In the genomic region with DNA sequence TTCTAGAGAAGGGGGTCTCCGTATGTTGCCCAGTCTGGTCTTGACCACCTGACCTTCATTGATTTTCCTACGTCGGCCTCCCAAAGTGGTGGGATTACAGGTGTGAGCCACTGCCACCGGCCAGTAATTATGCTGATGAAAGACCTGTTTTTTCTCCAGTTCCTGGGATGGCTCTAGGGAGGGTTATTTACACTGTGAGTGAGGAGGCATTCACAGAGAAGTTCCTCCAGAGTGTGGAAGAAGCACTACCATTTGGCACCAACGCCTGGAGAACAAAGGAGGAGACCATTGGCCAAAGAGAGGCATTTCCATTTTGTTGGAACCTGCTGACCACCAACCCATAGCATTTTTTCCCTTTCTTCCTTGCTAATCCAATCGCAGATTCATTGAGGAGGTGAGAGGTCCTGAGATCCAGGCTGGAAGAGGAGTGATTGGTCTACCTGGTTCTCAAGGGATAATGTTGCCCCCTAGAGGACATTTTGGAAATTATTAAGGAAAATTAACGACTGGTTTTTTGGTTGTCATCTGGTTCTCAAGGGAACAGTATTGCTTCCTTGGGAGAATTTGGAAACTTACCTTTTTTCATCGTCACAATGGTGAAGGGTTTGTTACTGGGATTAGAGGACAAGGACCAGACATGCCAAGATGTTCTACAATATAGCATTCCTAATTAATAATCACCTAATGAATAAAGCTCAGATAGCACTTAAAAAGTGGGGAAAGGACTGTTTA, we compare ENCODE assay signal across 8 cellular contexts. TPM values are rescaled to one million over a fixed set of nuclear protein-coding genes. Genes with fewer than 3 reads are reported as not detected.
DNase-seq lines count a peak whose midpoint lies in the region; ATAC-seq and TF ChIP-seq lines count a peak whose summit lies in the region.

No MANE protein-coding gene starts in this region.

- no peaks in the 10 kb centered on the region for H3K9me3 Mint-ChIP-seq in activated naive CD8-positive, alpha-beta T cell treated with anti-CD3 and anti-CD28 coated beads, Interleukin-2, amount 10 ng/mL, durations not matched to agents 7 days and 5 days
- peaks cover 2% of the 10 kb centered on the region for H3K9me3 Mint-ChIP-seq in activated naive CD8-positive, alpha-beta T cell treated with anti-CD3 and anti-CD28 coated beads for 36 hours

- no peak for DNase-seq in activated naive CD8-positive, alpha-beta T cell treated with anti-CD3 and anti-CD28 coated beads, Interleukin-2, amount 10 ng/mL, durations not matched to agents 7 days and 5 days
- DNase-seq in activated naive CD8-positive, alpha-beta T cell treated with anti-CD3 and anti-CD28 coated beads for 36 hours, result no peak
- DNase-seq in NCI-H1105 treated with DMSO at 0.1 percent for 48 hours (lab: John Stamatoyannopoulos, UW) (peak; percentile 70), SK-MEL-5 (ENCODE audit: low read depth, low spot score) (peak; percentile 84), epithelial cell of proximal tubule (ENCODE audit: low read depth) (no peak), myocyte (ENCODE audit: low read depth) (peak; percentile 80), activated gamma-delta T cell (lab: John Stamatoyannopoulos, UW) (no peak)

- no peak overlapping the region for H3K4me3 Mint-ChIP-seq in activated naive CD8-positive, alpha-beta T cell treated with anti-CD3 and anti-CD28 coated beads, Interleukin-2, amount 10 ng/mL, durations not matched to agents 7 days and 5 days
- H3K4me3 Mint-ChIP-seq in activated naive CD8-positive, alpha-beta T cell treated with anti-CD3 and anti-CD28 coated beads for 36 hours, result no peak overlapping the region

- peaks cover 9% of the 10 kb centered on the region for H3K4me1 Mint-ChIP-seq in activated naive CD8-positive, alpha-beta T cell treated with anti-CD3 and anti-CD28 coated beads, Interleukin-2, amount 10 ng/mL, durations not matched to agents 7 days and 5 days
- peaks cover 6% of the 10 kb centered on the region for H3K4me1 Mint-ChIP-seq in activated naive CD8-positive, alpha-beta T cell treated with anti-CD3 and anti-CD28 coated beads for 36 hours

- no peak overlapping the region for H3K4me3 ChIP-seq in epithelial cell of proximal tubule (ENCODE audit: low read depth, low read length)

- TF ChIP-seq CTCF in epithelial cell of proximal tubule (conservative IDR thresholded peaks at IDR 0.05; ENCODE audit: low read depth, low read length), result peak; percentile 67

- no peak overlapping the region for H3K27ac Mint-ChIP-seq in activated naive CD8-positive, alpha-beta T cell treated with anti-CD3 and anti-CD28 coated beads, Interleukin-2, amount 10 ng/mL, durations not matched to agents 7 days and 5 days
- no peak overlapping the region for H3K27ac Mint-ChIP-seq in activated naive CD8-positive, alpha-beta T cell treated with anti-CD3 and anti-CD28 coated beads for 36 hours

- POLR2A ChIA-PET in activated naive CD8-positive, alpha-beta T cell treated with anti-CD3 and anti-CD28 coated beads, Interleukin-2, amount 10 ng/mL, durations not matched to agents 7 days and 5 days (lab: Charles Lee), result interaction anchor here (0.9 to 3.4 kb wide), 5 partner anchors 11 to 101 kb away, joined by 3 to 19 read pairs (median 9); partner anchors contain the start of gene ZC3H4

- no peaks in the 10 kb centered on the region for H3K36me3 Mint-ChIP-seq in activated naive CD8-positive, alpha-beta T cell treated with anti-CD3 and anti-CD28 coated beads, Interleukin-2, amount 10 ng/mL, durations not matched to agents 7 days and 5 days
- H3K36me3 Mint-ChIP-seq in activated naive CD8-positive, alpha-beta T cell treated with anti-CD3 and anti-CD28 coated beads for 36 hours, result no peaks in the 10 kb centered on the region

- H3K27me3 Mint-ChIP-seq in activated naive CD8-positive, alpha-beta T cell treated with anti-CD3 and anti-CD28 coated beads, Interleukin-2, amount 10 ng/mL, durations not matched to agents 7 days and 5 days, result peaks cover 1% of the 10 kb centered on the region
- no peaks in the 10 kb centered on the region for H3K27me3 Mint-ChIP-seq in activated naive CD8-positive, alpha-beta T cell treated with anti-CD3 and anti-CD28 coated beads for 36 hours

- in situ Hi-C loops in SK-MEL-5 (cut with HindIII; ENCODE audit: low pct_unique_long_range_greater_than_20kb, low sequenced_read_pairs), result no loop called here

- ATAC-seq in activated naive CD8-positive, alpha-beta T cell treated with anti-CD3 and anti-CD28 coated beads, Interleukin-2, amount 10 ng/mL, durations not matched to agents 7 days and 5 days (ENCODE audit: low read depth), result peak; percentile 50
- no peak for ATAC-seq in HG03571 (IDR thresholded peaks at IDR 0.05; ENCODE audit: unreplicated experiment)

RNA-seq across cellular contexts. Expression of gene SAE1, which starts 5.5 kb away (rescaled TPM):
- 100 to 1,000 TPM; 108 to 114 TPM for total RNA-seq in activated naive CD8-positive, alpha-beta T cell treated with anti-CD3 and anti-CD28 coated beads, Interleukin-2, amount 10 ng/mL, durations not matched to agents 7 days and 5 days
- total RNA-seq in activated naive CD8-positive, alpha-beta T cell treated with anti-CD3 and anti-CD28 coated beads for 36 hours, result 100 to 1,000 TPM; 141 to 149 TPM
- total RNA-seq in SK-MEL-5 (2014; rRNA removed; shearing (Covaris generic)), result 135 and 154 TPM in 2 replicates
- 162 and 181 TPM in 2 replicates for polyA plus RNA-seq in SK-MEL-5 (2015; cell fraction: cytosol; rRNA removed)
- 24.9 and 31.4 TPM in 2 replicates for polyA plus RNA-seq in SK-MEL-5 (2015; cell fraction: nucleus; rRNA removed)
- total RNA-seq in epithelial cell of proximal tubule, result 140 and 236 TPM in 2 replicates
- 144 and 177 TPM in 2 replicates for total RNA-seq in myocyte
- polyA plus RNA-seq in myocyte (2012), result 104 TPM

RNA-seq across cellular contexts. Expression of gene ZC3H4, which starts 11.5 kb away (rescaled TPM):
- 10 to 100 TPM; 84.3 to 86.0 TPM for total RNA-seq in activated naive CD8-positive, alpha-beta T cell treated with anti-CD3 and anti-CD28 coated beads, Interleukin-2, amount 10 ng/mL, durations not matched to agents 7 days and 5 days
- total RNA-seq in activated naive CD8-positive, alpha-beta T cell treated with anti-CD3 and anti-CD28 coated beads for 36 hours, result 100 to 1,000 TPM; 103 to 110 TPM
- 6.7 and 7.5 TPM in 2 replicates for total RNA-seq in SK-MEL-5 (2014; rRNA removed; shearing (Covaris generic))
- 22.9 and 36.3 TPM in 2 replicates for polyA plus RNA-seq in SK-MEL-5 (2015; cell fraction: cytosol; rRNA removed)
- 18.1 and 20.7 TPM in 2 replicates for polyA plus RNA-seq in SK-MEL-5 (2015; cell fraction: nucleus; rRNA removed)
- total RNA-seq in epithelial cell of proximal tubule, result 18.3 and 30.0 TPM in 2 replicates
- 10.1 and 11.3 TPM in 2 replicates for total RNA-seq in myocyte
- 19.4 TPM for polyA plus RNA-seq in myocyte (2012)

Comparison
In these comparisons a context has a peak if more than half of its experiments do, and no peak if none do; other contexts are left out.
1. DNase-seq: peak in NCI-H1105 treated with DMSO at 0.1 percent for 48 hours (single experiment), SK-MEL-5 (single experiment) and myocyte (single experiment); none in activated naive CD8-positive, alpha-beta T cell treated with anti-CD3 and anti-CD28 coated beads, Interleukin-2, amount 10 ng/mL, durations not matched to agents 7 days and 5 days (single experiment), activated naive CD8-positive, alpha-beta T cell treated with anti-CD3 and anti-CD28 coated beads for 36 hours (single experiment), epithelial cell of proximal tubule (single experiment) and activated gamma-delta T cell (single experiment).